8 cellular contexts compared by ENCODE assay signal in genomic region chr11:75430692-75431532, GRCh38. TPM values are rescaled to one million over a fixed set of nuclear protein-coding genes. Genes with fewer than 3 reads are reported as not detected.
DNase-seq lines count a peak whose midpoint lies in the region; ATAC-seq, FAIRE-seq and TF ChIP-seq lines count a peak whose summit lies in the region.

No MANE protein-coding gene starts in this region.

- no peak for TF ChIP-seq EP300 in tibial nerve (IDR thresholded peaks at IDR 0.05)

- H3K4me3 ChIP-seq in HUES48 (ENCODE audit: low read depth, low read length) = peak overlapping the region; percentile 51
- peak overlapping the region; percentile 26 for H3K4me3 ChIP-seq in bronchial epithelial cell (ENCODE audit: low read depth, low read length)
- peak overlapping the region in 2 of 4 donors; percentile 17 to 49 for H3K4me3 ChIP-seq in tibial nerve

- intact Hi-C loops in CD14-positive monocyte (cut with micrococcal nuclease) = no loop called here

- ATAC-seq in natural killer cell treated with Interleukin-12 subunit alpha and Interleukin-12 subunit beta and Interleukin-15 and Interleukin-18, amount 100 ng/mL, for 72 hours = no peak
- ATAC-seq in GM18519 (IDR thresholded peaks at IDR 0.05; ENCODE audit: low FRiP score, unreplicated experiment) = no peak

- H3K27me3 ChIP-seq in HUES48 (ENCODE audit: control insufficient read depth, insufficient read depth, low read length) (peaks cover 76% of the 10 kb centered on the region), bronchial epithelial cell (ENCODE audit: control insufficient read depth, insufficient read depth, low read length) (peaks cover 11% of the 10 kb centered on the region), tibial nerve (peaks cover 0 to 30% of the 10 kb centered on the region in 2 donors)

- WGBS in tibial nerve, 2 donors = 32 to 35% methylated on average over 33 of the region's 33 CpGs

- H3K27me3 Mint-ChIP-seq in CD14-positive monocyte (ENCODE audit: low read depth in 3 of 3) = peaks cover 57 to 68% (median 68%) of the 10 kb centered on the region in 3 donors
- H3K27me3 Mint-ChIP-seq in natural killer cell treated with Interleukin-12 subunit alpha and Interleukin-12 subunit beta and Interleukin-15 and Interleukin-18, amount 100 ng/mL, for 72 hours = peaks cover 29 to 35% of the 10 kb centered on the region in 2 donors

- no peak for DNase-seq in CD14-positive monocyte (ENCODE audit: low spot score)
- no peak for DNase-seq in bronchial epithelial cell (ENCODE audit: low read depth)
- DNase-seq in natural killer cell treated with Interleukin-12 subunit alpha and Interleukin-12 subunit beta and Interleukin-15 and Interleukin-18, amount 100 ng/mL, for 72 hours (ENCODE audit: low spot score) = no peak
- no peak for DNase-seq in tibial nerve (ENCODE audit: low spot score in 2 of 2)
- DNase-seq in GM10248 (ENCODE audit: extremely low spot score) = no peak
- DNase-seq in stimulated activated naive CD4-positive, alpha-beta T cell (lab: John Stamatoyannopoulos, UW) = no peak

- H3K9me3 ChIP-seq in HUES48 (ENCODE audit: control insufficient read depth, insufficient read depth, low read length) (peaks cover 10% of the 10 kb centered on the region), tibial nerve (peaks cover 0 to 5% (median 0%) of the 10 kb centered on the region in 4 donors)

- peaks cover 19 to 29% of the 10 kb centered on the region in 2 donors for H3K36me3 Mint-ChIP-seq in CD14-positive monocyte
- no peaks in the 10 kb centered on the region for H3K36me3 Mint-ChIP-seq in natural killer cell treated with Interleukin-12 subunit alpha and Interleukin-12 subunit beta and Interleukin-15 and Interleukin-18, amount 100 ng/mL, for 72 hours

- CTCF ChIA-PET in GM10248 (lab: Yijun Ruan, JAX) = interaction anchor here (1.0 to 2.0 kb wide), 2 partner anchors 21 to 43 kb away, joined by 3 to 6 read pairs; no protein-coding TSS in a partner anchor

- peak overlapping the region; percentile 73 to 97 for H3K4me3 Mint-ChIP-seq in CD14-positive monocyte
- peak overlapping the region; percentile 86 for H3K4me3 Mint-ChIP-seq in natural killer cell treated with Interleukin-12 subunit alpha and Interleukin-12 subunit beta and Interleukin-15 and Interleukin-18, amount 100 ng/mL, for 72 hours

- no peak overlapping the region for H3K27ac ChIP-seq in HUES48 (ENCODE audit: low read depth, low read length)
- peak overlapping the region in 1 of 4 donors; percentile 50 for H3K27ac ChIP-seq in tibial nerve

- no peak overlapping the region for H3K9ac ChIP-seq in HUES48 (ENCODE audit: low read depth, low read length)

- no peak for TF ChIP-seq CTCF in CD14-positive monocyte (IDR thresholded peaks at IDR 0.05)
- no peak for TF ChIP-seq CTCF in bronchial epithelial cell (IDR thresholded peaks at IDR 0.05; ENCODE audit: insufficient read depth, low read length, severe bottlenecking)
- no peak for TF ChIP-seq CTCF in tibial nerve (IDR thresholded peaks at IDR 0.05)
- TF ChIP-seq CTCF in GM10248 (IDR thresholded peaks at IDR 0.05; ENCODE audit: control extremely low read depth, extremely low read depth, low read depth, missing control alignments) = no peak

- H3K4me1 ChIP-seq in HUES48 (ENCODE audit: control insufficient read depth, insufficient read depth, low read length) (peaks cover 7% of the 10 kb centered on the region; the same call in 1 of the 2 replicates), tibial nerve (peaks cover 0 to 61% (median 12%) of the 10 kb centered on the region in 4 donors)

- peak overlapping the region in 1 of 7 donors; percentile 76 for H3K27ac Mint-ChIP-seq in CD14-positive monocyte
- H3K27ac Mint-ChIP-seq in natural killer cell treated with Interleukin-12 subunit alpha and Interleukin-12 subunit beta and Interleukin-15 and Interleukin-18, amount 100 ng/mL, for 72 hours = peak overlapping the region in 1 of 2 donors; percentile 70

- H3K4me1 Mint-ChIP-seq in CD14-positive monocyte = peaks cover 27% of the 10 kb centered on the region
- peaks cover 18 to 25% of the 10 kb centered on the region in 2 donors for H3K4me1 Mint-ChIP-seq in natural killer cell treated with Interleukin-12 subunit alpha and Interleukin-12 subunit beta and Interleukin-15 and Interleukin-18, amount 100 ng/mL, for 72 hours (ENCODE audit: low read depth in 2 of 2)

- POLR2A ChIA-PET in GM10248 (lab: Yijun Ruan, JAX) = no interaction called here

- H3K36me3 ChIP-seq in HUES48 (ENCODE audit: control insufficient read depth, insufficient read depth, low read length) (no peaks in the 10 kb centered on the region), bronchial epithelial cell (ENCODE audit: control insufficient read depth, insufficient read depth, low read length) (no peaks in the 10 kb centered on the region), tibial nerve (peaks cover 0 to 15% (median 0%) of the 10 kb centered on the region in 3 donors)

- TF ChIP-seq POLR2A in tibial nerve (IDR thresholded peaks at IDR 0.05) = no peak

- no peak for FAIRE-seq in bronchial epithelial cell (lab: Jason Lieb, UNC)

- H3K9me3 Mint-ChIP-seq in CD14-positive monocyte = peaks cover 10 to 25% (median 23%) of the 10 kb centered on the region in 7 donors
- H3K9me3 Mint-ChIP-seq in natural killer cell treated with Interleukin-12 subunit alpha and Interleukin-12 subunit beta and Interleukin-15 and Interleukin-18, amount 100 ng/mL, for 72 hours = no peaks in the 10 kb centered on the region

RNA-seq across cellular contexts. Expression of gene KLHL35, which starts 2.1 kb away (rescaled TPM):
- polyA plus RNA-seq in CD14-positive monocyte = under 1 TPM in 1 of 2 donors, not detected in 1; 0.33 TPM
- total RNA-seq in bronchial epithelial cell (0.79 and 1.0 TPM in 2 replicates), tibial nerve (10 to 100 TPM in 1 of 4 donors, 1 to 10 TPM in 3; 3.0 to 11.1 (median 6.6) TPM)
- 1 to 10 TPM in 1 of 2 donors, under 1 TPM in 1; 0.62 to 1.5 TPM for total RNA-seq in natural killer cell treated with Interleukin-12 subunit alpha and Interleukin-12 subunit beta and Interleukin-15 and Interleukin-18, amount 100 ng/mL, for 72 hours

RNA-seq across cellular contexts. Expression of gene RPS3, which starts 31.6 kb away (rescaled TPM):
- 1,000 to 10,000 TPM; 1,448 to 1,563 TPM for polyA plus RNA-seq in CD14-positive monocyte
- total RNA-seq in bronchial epithelial cell (5,315 and 7,110 TPM in 2 replicates), tibial nerve (1,000 to 10,000 TPM; 1,012 to 1,395 (median 1,115) TPM)
- total RNA-seq in natural killer cell treated with Interleukin-12 subunit alpha and Interleukin-12 subunit beta and Interleukin-15 and Interleukin-18, amount 100 ng/mL, for 72 hours = 1,000 to 10,000 TPM; 2,083 to 2,343 TPM
